Comparison of ENCODE assay signal across 14 cellular contexts in the genomic region with DNA sequence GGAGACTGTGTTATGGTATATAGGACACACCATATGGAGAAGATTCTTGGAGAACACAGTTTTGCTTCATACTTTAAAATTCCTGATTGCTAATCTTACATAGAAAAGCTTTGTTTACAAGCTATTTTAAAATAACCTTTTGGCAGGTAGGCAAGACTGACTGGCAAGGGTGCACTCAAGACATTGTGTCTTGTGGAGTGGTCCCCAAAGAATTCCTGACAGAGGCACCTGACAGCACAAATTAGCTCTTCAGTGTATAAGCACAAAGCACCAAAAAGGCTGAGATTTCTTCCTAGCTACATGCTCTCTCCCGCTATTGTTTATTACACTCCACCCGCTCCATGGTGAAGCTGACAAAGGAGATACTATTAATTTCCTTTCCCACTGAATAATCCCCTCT.
DNase-seq lines count a peak whose midpoint lies in the region; ATAC-seq and TF ChIP-seq lines count a peak whose summit lies in the region.
"Had no signal": no experiment of that assay in that cellular context is flagged by ENCODE, and none has a peak within 500 bp of the region (broad histone marks: within the 10 kb centered on the region; RNA-seq: fewer than 3 reads in every experiment).

No MANE protein-coding gene starts in this region.

- peaks cover 11% of the 10 kb centered on the region for H3K36me3 Mint-ChIP-seq in activated CD8-positive, alpha-beta T cell treated with anti-CD3 and anti-CD28 coated beads for 36 hours (ENCODE audit: low read depth)
- H3K36me3 Mint-ChIP-seq in activated CD8-positive, alpha-beta T cell treated with anti-CD3 and anti-CD28 coated beads, Interleukin-2, amount 10 ng/mL, durations not matched to agents 7 days and 5 days (ENCODE audit: low read depth), result peaks cover 31% of the 10 kb centered on the region
- peaks cover 12% of the 10 kb centered on the region for H3K36me3 Mint-ChIP-seq in stimulated activated memory B cell treated with anti-CD40 and anti-IgM and Interleukin-4, amounts not matched to agents 10 μg/mL and 1 μg/mL and 100 μg/mL, for 72 hours

- POLR2A ChIA-PET in activated CD8-positive, alpha-beta T cell treated with anti-CD3 and anti-CD28 coated beads for 36 hours (lab: Charles Lee), result interaction anchor here (1.0 to 1.2 kb wide), 3 partner anchors 12 to 35 kb away, joined by 3 to 4 read pairs (median 3); no protein-coding TSS in a partner anchor
- POLR2A ChIA-PET in activated CD8-positive, alpha-beta T cell treated with anti-CD3 and anti-CD28 coated beads, Interleukin-2, amount 10 ng/mL, durations not matched to agents 7 days and 5 days (lab: Charles Lee), result interaction anchor here (0.6 kb wide), 1 partner anchor 1785 kb away, joined by 3 read pairs; no protein-coding TSS in a partner anchor
- POLR2A ChIA-PET in PC-3 (lab: Charles Lee; ENCODE audit: unreplicated experiment), result interaction anchor here (0.5 to 0.6 kb wide), 2 partner anchors 112 to 258 kb away, joined by 4 to 5 read pairs; no protein-coding TSS in a partner anchor

- CTCF ChIA-PET in activated CD8-positive, alpha-beta T cell treated with anti-CD3 and anti-CD28 coated beads for 36 hours (lab: Charles Lee), result interaction anchor here (1.3 to 2.3 kb wide), 6 partner anchors 35 to 208 kb away, joined by 3 to 14 read pairs (median 5); no protein-coding TSS in a partner anchor
- CTCF ChIA-PET in activated CD8-positive, alpha-beta T cell treated with anti-CD3 and anti-CD28 coated beads, Interleukin-2, amount 10 ng/mL, durations not matched to agents 7 days and 5 days (lab: Charles Lee), result interaction anchor here (0.6 to 2.0 kb wide), 10 partner anchors 9 to 256 kb away, joined by 3 to 9 read pairs (median 4); no protein-coding TSS in a partner anchor
- CTCF ChIA-PET in PC-3 (lab: Charles Lee), result interaction anchor here (0.5 to 0.8 kb wide), 4 partner anchors 24 to 180 kb away, joined by 3 to 4 read pairs (median 3); no protein-coding TSS in a partner anchor

- H3K36me3 ChIP-seq in PC-3 (ENCODE audit: low read depth, low read length), result no peaks in the 10 kb centered on the region
- H3K36me3 ChIP-seq: esophagus squamous epithelium had no signal

- H3K9me3 Mint-ChIP-seq in activated CD8-positive, alpha-beta T cell treated with anti-CD3 and anti-CD28 coated beads for 36 hours, result no peaks in the 10 kb centered on the region
- no peaks in the 10 kb centered on the region for H3K9me3 Mint-ChIP-seq in activated CD8-positive, alpha-beta T cell treated with anti-CD3 and anti-CD28 coated beads, Interleukin-2, amount 10 ng/mL, durations not matched to agents 7 days and 5 days (ENCODE audit: insufficient read depth)
- H3K9me3 Mint-ChIP-seq in stimulated activated memory B cell treated with anti-CD40 and anti-IgM and Interleukin-4, amounts not matched to agents 10 μg/mL and 1 μg/mL and 100 μg/mL, for 72 hours, result no peaks in the 10 kb centered on the region
- H3K9me3 Mint-ChIP-seq: activated T-cell treated with anti-CD3 and anti-CD28 coated beads, Interleukin-2, amount 50 U/mL, for 4 hours had no signal

- no peak overlapping the region for H3K9ac ChIP-seq in PC-3 (ENCODE audit: low read length)

- peaks cover 34% of the 10 kb centered on the region for H3K4me1 Mint-ChIP-seq in activated CD8-positive, alpha-beta T cell treated with anti-CD3 and anti-CD28 coated beads for 36 hours (ENCODE audit: low read depth)
- H3K4me1 Mint-ChIP-seq in activated CD8-positive, alpha-beta T cell treated with anti-CD3 and anti-CD28 coated beads, Interleukin-2, amount 10 ng/mL, durations not matched to agents 7 days and 5 days (ENCODE audit: low read depth), result peaks cover 35% of the 10 kb centered on the region
- H3K4me1 Mint-ChIP-seq in stimulated activated memory B cell treated with anti-CD40 and anti-IgM and Interleukin-4, amounts not matched to agents 10 μg/mL and 1 μg/mL and 100 μg/mL, for 72 hours, result peaks cover 51% of the 10 kb centered on the region

- peaks cover 24% of the 10 kb centered on the region for H3K4me1 ChIP-seq in PC-3 (ENCODE audit: insufficient read depth, low read length)

- BruUV-seq in PC-3 (replicated peaks; lab: Mats Ljungman, UMichigan), result no TSS peak

- no peaks in the 10 kb centered on the region for H3K9me2 ChIP-seq in PC-3 (replicated peaks; ENCODE audit: low read length)

- TF ChIP-seq CTCF in activated CD8-positive, alpha-beta T cell treated with anti-CD3 and anti-CD28 coated beads for 36 hours (IDR thresholded peaks at IDR 0.05), result no peak
- TF ChIP-seq CTCF in PC-3 (conservative IDR thresholded peaks at IDR 0.05; ENCODE audit: low read depth, low read length) (no peak), fibroblast of the aortic adventitia (IDR thresholded peaks at IDR 0.05; ENCODE audit: insufficient read depth, low read length) (no peak)

- peaks cover 69% of the 10 kb centered on the region for H3K79me2 ChIP-seq in PC-3 (ENCODE audit: low read length)

- H3K27ac Mint-ChIP-seq in activated CD8-positive, alpha-beta T cell treated with anti-CD3 and anti-CD28 coated beads for 36 hours, result no peak overlapping the region
- H3K27ac Mint-ChIP-seq in activated CD8-positive, alpha-beta T cell treated with anti-CD3 and anti-CD28 coated beads, Interleukin-2, amount 10 ng/mL, durations not matched to agents 7 days and 5 days, result no peak overlapping the region
- H3K27ac Mint-ChIP-seq in stimulated activated memory B cell treated with anti-CD40 and anti-IgM and Interleukin-4, amounts not matched to agents 10 μg/mL and 1 μg/mL and 100 μg/mL, for 72 hours, result peak overlapping the region; percentile 22

- no peak for ATAC-seq in activated CD8-positive, alpha-beta T cell treated with anti-CD3 and anti-CD28 coated beads for 36 hours
- ATAC-seq in activated CD8-positive, alpha-beta T cell treated with anti-CD3 and anti-CD28 coated beads, Interleukin-2, amount 10 ng/mL, durations not matched to agents 7 days and 5 days, result no peak
- ATAC-seq in PC-3, result no peak
- ATAC-seq in stimulated activated memory B cell treated with anti-CD40 and anti-IgM and Interleukin-4, amounts not matched to agents 10 μg/mL and 1 μg/mL and 100 μg/mL, for 72 hours, result no peak
- no peak for ATAC-seq in HG02870 (IDR thresholded peaks at IDR 0.05; ENCODE audit: unreplicated experiment)
- ATAC-seq in GM18867 (IDR thresholded peaks at IDR 0.05; ENCODE audit: unreplicated experiment), result no peak
- ATAC-seq: activated T-cell treated with anti-CD3 and anti-CD28 coated beads, Interleukin-2, amount 50 U/mL, for 4 hours had no signal

- H3F3A ChIP-seq in PC-3 (ENCODE audit: low read length, unreplicated experiment), result no peaks in the 10 kb centered on the region

- H3K4me2 ChIP-seq in PC-3 (ENCODE audit: low read length), result peak overlapping the region; percentile 88

- H2AFZ ChIP-seq in PC-3 (ENCODE audit: low read length), result no peak overlapping the region

- no peaks in the 10 kb centered on the region for H3K27me3 Mint-ChIP-seq in activated CD8-positive, alpha-beta T cell treated with anti-CD3 and anti-CD28 coated beads for 36 hours
- no peaks in the 10 kb centered on the region for H3K27me3 Mint-ChIP-seq in activated CD8-positive, alpha-beta T cell treated with anti-CD3 and anti-CD28 coated beads, Interleukin-2, amount 10 ng/mL, durations not matched to agents 7 days and 5 days (ENCODE audit: low read depth)
- H3K27me3 Mint-ChIP-seq in stimulated activated memory B cell treated with anti-CD40 and anti-IgM and Interleukin-4, amounts not matched to agents 10 μg/mL and 1 μg/mL and 100 μg/mL, for 72 hours, result no peaks in the 10 kb centered on the region

- no peaks in the 10 kb centered on the region for H3K27me3 ChIP-seq in PC-3 (ENCODE audit: low read length)
- H3K27me3 ChIP-seq: esophagus squamous epithelium had no signal

- no peaks in the 10 kb centered on the region for H3K9me3 ChIP-seq in PC-3 (ENCODE audit: low read length)
- H3K9me3 ChIP-seq: esophagus squamous epithelium had no signal

- H3K4me3 Mint-ChIP-seq in activated CD8-positive, alpha-beta T cell treated with anti-CD3 and anti-CD28 coated beads for 36 hours, result peak overlapping the region; percentile 95
- no peak overlapping the region for H3K4me3 Mint-ChIP-seq in activated CD8-positive, alpha-beta T cell treated with anti-CD3 and anti-CD28 coated beads, Interleukin-2, amount 10 ng/mL, durations not matched to agents 7 days and 5 days
- peak overlapping the region; percentile 21 for H3K4me3 Mint-ChIP-seq in stimulated activated memory B cell treated with anti-CD40 and anti-IgM and Interleukin-4, amounts not matched to agents 10 μg/mL and 1 μg/mL and 100 μg/mL, for 72 hours

- no peak overlapping the region for H3K27ac ChIP-seq in PC-3 (ENCODE audit: low read length)
- H3K27ac ChIP-seq: esophagus squamous epithelium had no signal

- H3K4me3 ChIP-seq in PC-3 (ENCODE audit: low read length) (peak overlapping the region; percentile 92), fibroblast of the aortic adventitia (ENCODE audit: low read depth, low read length) (peak overlapping the region; percentile 92)

- H4K20me1 ChIP-seq in PC-3 (ENCODE audit: low read length), result peaks cover 22% of the 10 kb centered on the region; the same call in 1 of the 2 replicates

- intact Hi-C loops in activated CD8-positive, alpha-beta T cell treated with anti-CD3 and anti-CD28 coated beads for 36 hours (cut with micrococcal nuclease), result no loop called here
- intact Hi-C loops in PC-3 (cut with micrococcal nuclease), result loop anchor here (2.0 kb wide), 1 partner anchor 179 kb away; no protein-coding TSS in a partner anchor

- no peak for DNase-seq in activated CD8-positive, alpha-beta T cell treated with anti-CD3 and anti-CD28 coated beads for 36 hours
- no peak for DNase-seq in activated CD8-positive, alpha-beta T cell treated with anti-CD3 and anti-CD28 coated beads, Interleukin-2, amount 10 ng/mL, durations not matched to agents 7 days and 5 days
- DNase-seq in PC-3, result no peak
- DNase-seq in fibroblast of the aortic adventitia (ENCODE audit: low read depth), result no peak
- no peak for DNase-seq in GM03348 (ENCODE audit: low spot score)
- DNase-seq: activated CD4-positive, CD25-positive, alpha-beta regulatory T cell; activated T-cell treated with anti-CD3 and anti-CD28 coated beads, Interleukin-2, amount 50 U/mL, for 4 hours; caudate nucleus; esophagus squamous epithelium; NCI-H524 treated with DMSO at 0.1 percent for 48 hours; SIG-M5 had no signal
